25 cellular contexts compared by ENCODE assay signal in the genomic region with DNA sequence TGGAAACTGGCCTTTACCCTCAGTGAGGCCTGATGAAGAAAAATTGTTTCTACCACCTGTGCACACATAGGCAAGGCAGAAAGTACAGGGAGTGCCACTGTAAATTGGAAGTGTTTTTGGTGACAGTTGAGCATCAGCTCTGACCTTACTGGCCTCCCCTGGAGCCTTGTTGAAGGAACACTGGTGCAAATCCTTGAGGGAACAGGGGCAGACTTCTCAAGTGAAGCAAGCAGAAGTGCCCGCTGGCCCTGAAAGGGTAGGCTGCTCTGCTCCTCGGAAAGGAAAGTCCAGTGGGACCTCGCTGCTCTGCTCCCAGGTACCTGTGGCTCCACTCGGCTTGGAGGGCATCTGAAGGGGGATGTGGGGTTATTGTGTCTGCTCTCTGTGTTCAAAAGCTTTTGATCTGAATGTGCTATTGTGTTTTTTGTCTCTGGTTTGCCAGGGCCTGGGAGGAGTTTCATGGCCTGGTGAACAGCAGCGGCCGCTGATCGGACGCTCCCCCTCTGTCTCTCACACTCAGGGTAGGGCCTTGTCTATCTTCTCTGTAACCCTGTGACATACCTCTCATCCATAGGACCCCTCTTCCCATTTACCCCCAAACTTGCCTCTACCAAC. TPM values are rescaled to one million over a fixed set of nuclear protein-coding genes. Genes with fewer than 3 reads are reported as not detected.
DNase-seq lines count a peak whose midpoint lies in the region; TF ChIP-seq lines count a peak whose summit lies in the region.
"Had no signal": no experiment of that assay in that cellular context is flagged by ENCODE, and none has a peak within 500 bp of the region (broad histone marks: within the 10 kb centered on the region; RNA-seq: fewer than 3 reads in every experiment).

No MANE protein-coding gene starts in this region.

- peak overlapping the region; percentile 93 for H3K27ac ChIP-seq in SJCRH30
- peak overlapping the region; percentile 40 for H3K27ac ChIP-seq in thymus (ENCODE audit: low read depth)
- no peak overlapping the region for H3K27ac ChIP-seq in prostate gland
- H3K27ac ChIP-seq: cardiac muscle cell had no signal

- intact Hi-C loops in MCF 10A (cut with micrococcal nuclease), result no loop called here
- intact Hi-C loops in prostate gland (cut with DNase I), result no loop called here

- no peaks in the 10 kb centered on the region for H3K27me3 ChIP-seq in SJCRH30
- H3K27me3 ChIP-seq in thymus (ENCODE audit: control insufficient read depth, insufficient read depth), result no peaks in the 10 kb centered on the region
- no peaks in the 10 kb centered on the region for H3K27me3 ChIP-seq in prostate gland (replicated peaks; ENCODE audit: insufficient read depth)
- H3K27me3 ChIP-seq: cardiac muscle cell had no signal

- H3K9me3 Mint-ChIP-seq in osteocyte (ENCODE audit: unreplicated experiment), result no peaks in the 10 kb centered on the region
- H3K9me3 Mint-ChIP-seq in type B pancreatic cell, result no peaks in the 10 kb centered on the region
- H3K9me3 Mint-ChIP-seq in MCF 10A (ENCODE audit: unreplicated experiment), result no peaks in the 10 kb centered on the region
- H3K9me3 Mint-ChIP-seq: CD4-positive, alpha-beta memory T cell had no signal

- DNase-seq in SJCRH30, result no peak
- DNase-seq in left kidney (ENCODE audit: low read depth, low spot score), result peak; percentile 38
- no peak for DNase-seq in osteocyte (ENCODE audit: extremely low spot score, unreplicated experiment)
- no peak for DNase-seq in activated CD4-positive, alpha-beta T cell treated with anti-CD3 and anti-CD28 coated beads for 1 hour
- no peak for DNase-seq in type B pancreatic cell (ENCODE audit: extremely low spot score, unreplicated experiment)
- no peak for DNase-seq in MCF 10A (ENCODE audit: unreplicated experiment)
- no peak for DNase-seq in prostate gland (ENCODE audit: low spot score)
- DNase-seq: activated CD4-positive, alpha-beta T cell treated with anti-CD3 and anti-CD28 coated beads, Interleukin-2, amount 50 U/mL, for 48 hours; activated effector memory CD4-positive, alpha-beta T cell treated with Interleukin-2 at 50 U/mL for 16 hours; CD4-positive, alpha-beta memory T cell; DMS53; GOT3; kidney; NCI-H2029 treated with DMSO at 0.1 percent for 48 hours; NCI-H446; trophoblast cell had no signal

- POLR2A ChIA-PET in MCF 10A (lab: Yijun Ruan, JAX), result interaction anchor here (1.0 to 1.1 kb wide), 2 partner anchors 23 to 24 kb away, joined by 3 to 4 read pairs; a partner anchor contains a TSS

- BruUV-seq in MCF 10A (replicated peaks; lab: Mats Ljungman, UMichigan), result no TSS peak

- H3K4me3 Mint-ChIP-seq in osteocyte (ENCODE audit: unreplicated experiment) (no peak overlapping the region), type B pancreatic cell (no peak overlapping the region), MCF 10A (ENCODE audit: unreplicated experiment) (no peak overlapping the region)
- H3K4me3 Mint-ChIP-seq: CD4-positive, alpha-beta memory T cell had no signal

- 97% methylated on average over 8 of the region's 8 CpGs for whole genome bisulfite sequencing in thymus
- WGBS in prostate gland, result 77% methylated on average over 8 of the region's 8 CpGs

- H3K4me1 ChIP-seq in SJCRH30 (peaks cover 54% of the 10 kb centered on the region), thymus (ENCODE audit: control insufficient read depth, insufficient read depth, low read length) (no peaks in the 10 kb centered on the region), prostate gland (replicated peaks) (no peaks in the 10 kb centered on the region)

- H3K4me1 Mint-ChIP-seq in osteocyte (ENCODE audit: unreplicated experiment) (peaks cover 24% of the 10 kb centered on the region), type B pancreatic cell (ENCODE audit: unreplicated experiment) (no peaks in the 10 kb centered on the region), MCF 10A (ENCODE audit: insufficient read depth, unreplicated experiment) (peaks cover 1% of the 10 kb centered on the region)

- H3K36me3 ChIP-seq in SJCRH30, result peaks cover 24% of the 10 kb centered on the region
- peaks cover 52% of the 10 kb centered on the region for H3K36me3 ChIP-seq in thymus (ENCODE audit: control insufficient read depth, insufficient read depth)
- H3K36me3 ChIP-seq in prostate gland, result peaks cover 0 to 6% of the 10 kb centered on the region in 2 donors

- H3K27ac Mint-ChIP-seq in osteocyte (ENCODE audit: unreplicated experiment), result peak overlapping the region; percentile 3
- H3K27ac Mint-ChIP-seq in type B pancreatic cell, result no peak overlapping the region
- H3K27ac Mint-ChIP-seq in MCF 10A (ENCODE audit: low read depth, unreplicated experiment), result no peak overlapping the region

- H3K36me3 Mint-ChIP-seq in osteocyte (ENCODE audit: unreplicated experiment) (peaks cover 34% of the 10 kb centered on the region), type B pancreatic cell (peaks cover 26% of the 10 kb centered on the region), MCF 10A (ENCODE audit: insufficient read depth, unreplicated experiment) (peaks cover 49% of the 10 kb centered on the region)

- TF ChIP-seq CTCF in osteocyte (IDR thresholded peaks at IDR 0.05), result no peak
- TF ChIP-seq CTCF in type B pancreatic cell (conservative IDR thresholded peaks at IDR 0.05), result no peak
- TF ChIP-seq CTCF in MCF 10A (IDR thresholded peaks at IDR 0.05; ENCODE audit: unreplicated experiment), result no peak
- no peak for TF ChIP-seq CTCF in prostate gland (IDR thresholded peaks at IDR 0.05)

- H3K4me3 ChIP-seq in SJCRH30 (no peak overlapping the region), thymus (ENCODE audit: low read length) (no peak overlapping the region), prostate gland (no peak overlapping the region)
- H3K4me3 ChIP-seq: cardiac muscle cell, GM12878 had no signal

- CTCF ChIA-PET in MCF 10A (lab: Yijun Ruan, JAX), result interaction anchor here (0.9 kb wide), 1 partner anchor 21 kb away, joined by 5 read pairs; no protein-coding TSS in a partner anchor

- no peak for TF ChIP-seq POLR2A in prostate gland (IDR thresholded peaks at IDR 0.05)

- H3K9me3 ChIP-seq in SJCRH30 (replicated peaks), result no peaks in the 10 kb centered on the region
- no peaks in the 10 kb centered on the region for H3K9me3 ChIP-seq in thymus (ENCODE audit: control insufficient read depth)
- H3K9me3 ChIP-seq in prostate gland, result no peaks in the 10 kb centered on the region

- H3K27me3 Mint-ChIP-seq in osteocyte (ENCODE audit: unreplicated experiment) (no peaks in the 10 kb centered on the region), type B pancreatic cell (no peaks in the 10 kb centered on the region), MCF 10A (ENCODE audit: insufficient read depth, unreplicated experiment) (no peaks in the 10 kb centered on the region)
- H3K27me3 Mint-ChIP-seq: CD4-positive, alpha-beta memory T cell had no signal

RNA-seq across cellular contexts. Expression of a gene that starts 23.4 kb away (rescaled TPM):
- 168 and 180 TPM in 2 replicates for total RNA-seq in SJCRH30 (2014; rRNA removed; shearing (Covaris generic))
- total RNA-seq in osteocyte, result 88.4 and 90.5 TPM in 2 replicates
- 53.0 TPM for polyA plus RNA-seq in thymus
- total RNA-seq in type B pancreatic cell (ENCODE audit: low replicate concordance), result 77.1 and 83.1 TPM in 2 replicates
- total RNA-seq in MCF 10A (2022), result 51.7 and 52.8 TPM in 2 replicates
- 10 to 100 TPM; 39.2 to 40.6 TPM for total RNA-seq in prostate gland

RNA-seq across cellular contexts. Expression of a gene that starts 23.6 kb away (rescaled TPM):
- total RNA-seq in SJCRH30 (2014; rRNA removed; shearing (Covaris generic)), result 10.2 and 13.5 TPM in 2 replicates
- total RNA-seq in osteocyte, result 6.7 and 8.2 TPM in 2 replicates
- polyA plus RNA-seq in thymus, result 16.2 TPM
- total RNA-seq in type B pancreatic cell (ENCODE audit: low replicate concordance), result 7.2 and 10.8 TPM in 2 replicates
- total RNA-seq in MCF 10A (2022), result 4.9 and 5.2 TPM in 2 replicates
- 1 to 10 TPM; 2.6 to 4.9 TPM for total RNA-seq in prostate gland

RNA-seq across cellular contexts. Expression of a gene that starts 34.4 kb away (rescaled TPM):
- 25.2 and 36.6 TPM in 2 replicates for total RNA-seq in SJCRH30 (2014; rRNA removed; shearing (Covaris generic))
- not detected in 2 replicates for total RNA-seq in osteocyte
- 0.48 TPM for polyA plus RNA-seq in thymus
- 0.50 and 0.87 TPM in 2 replicates for total RNA-seq in type B pancreatic cell (ENCODE audit: low replicate concordance)
- not detected in 2 replicates for total RNA-seq in MCF 10A (2022)
- not detected for total RNA-seq in prostate gland
- total RNA-seq: cardiac muscle cell; CD4-positive, alpha-beta memory T cell; frontal cortex; GM12878; HT-29; kidney; renal cortical epithelial cell; SK-MEL-5; T-helper 2 cell treated with Interferon-gamma antibody and Interleukin-4, amounts not matched to agents 100 ng/mL and 5 ng/mL, for 36 hours had no signal
- polyA plus RNA-seq: CD4-positive, alpha-beta memory T cell; esophagus had no signal

RNA-seq across cellular contexts. Expression of a gene that starts 48.0 kb away (rescaled TPM):
- 91.0 and 92.4 TPM in 2 replicates for total RNA-seq in SJCRH30 (2014; rRNA removed; shearing (Covaris generic))
- not detected in 2 replicates for total RNA-seq in osteocyte
- polyA plus RNA-seq in thymus, result 0.43 TPM
- 0.60 TPM in 1 of 2 replicates, not detected in the other for total RNA-seq in type B pancreatic cell (ENCODE audit: low replicate concordance)
- not detected in 2 replicates for total RNA-seq in MCF 10A (2022)
- total RNA-seq in prostate gland, result 1 to 10 TPM in 1 of 2 donors, under 1 TPM in 1; 0.34 to 1.4 TPM
- total RNA-seq: CD4-positive, alpha-beta memory T cell; frontal cortex; GM12878; HT-29; kidney; renal cortical epithelial cell; T-helper 2 cell treated with Interferon-gamma antibody and Interleukin-4, amounts not matched to agents 100 ng/mL and 5 ng/mL, for 36 hours had no signal
- polyA plus RNA-seq: CD4-positive, alpha-beta memory T cell; esophagus; GM12878 had no signal

RNA-seq across cellular contexts. Expression of a gene that starts 53.7 kb away (rescaled TPM):
- total RNA-seq in SJCRH30 (2014; rRNA removed; shearing (Covaris generic)), result 0.38 and 0.48 TPM in 2 replicates
- not detected in 2 replicates for total RNA-seq in osteocyte
- polyA plus RNA-seq in thymus, result 0.09 TPM
- total RNA-seq in type B pancreatic cell (ENCODE audit: low replicate concordance), result 0.34 TPM in 1 of 2 replicates, not detected in the other
- total RNA-seq in MCF 10A (2022), result not detected in 2 replicates
- total RNA-seq in prostate gland, result not detected
- total RNA-seq: cardiac muscle cell; CD4-positive, alpha-beta memory T cell; GM12878; HT-29; kidney; renal cortical epithelial cell; SK-MEL-5; T-helper 2 cell treated with Interferon-gamma antibody and Interleukin-4, amounts not matched to agents 100 ng/mL and 5 ng/mL, for 36 hours had no signal
- polyA plus RNA-seq: cardiac muscle cell; CD4-positive, alpha-beta memory T cell; esophagus; GM12878 had no signal

Comparison
In these comparisons a context has a peak if more than half of its experiments do, and no peak if none do; other contexts are left out.
1. H3K27ac ChIP-seq: peak in SJCRH30 (single experiment) and thymus (single experiment); none in prostate gland (0 of 2).
2. RNA of a gene that starts 34.4 kb away (total RNA-seq): 25.2 to 36.6 TPM in SJCRH30; 0.50 to 0.87 TPM in type B pancreatic cell, not detected in osteocyte, not detected in MCF 10A and not detected in prostate gland; every median in the first group is over 10 times any median in the second.